In the genomic region with DNA sequence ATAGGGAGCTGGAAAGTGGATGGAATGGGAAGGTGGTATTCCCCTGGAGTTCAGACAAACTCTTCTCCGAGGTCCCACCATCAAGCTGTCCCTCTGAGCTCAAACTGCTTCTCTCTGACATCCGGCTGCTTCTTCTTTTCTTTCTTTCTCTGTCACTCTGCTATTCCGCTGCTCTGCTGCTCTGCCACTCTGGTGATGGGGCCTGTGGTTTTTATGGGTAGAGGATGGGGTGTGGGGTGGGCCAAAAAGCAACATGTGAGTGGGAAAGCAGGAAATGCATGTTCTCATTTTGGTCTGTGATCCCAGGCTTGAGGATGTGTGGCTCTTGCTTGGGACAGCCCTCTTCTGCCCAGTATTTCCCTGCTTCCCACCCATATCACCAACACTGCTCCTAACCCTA, we compare ENCODE assay signal across 15 cellular contexts. TPM values are rescaled to one million over a fixed set of nuclear protein-coding genes. Genes with fewer than 3 reads are reported as not detected.
A peak's percentile ranks its signal among the peaks of the same experiment; 100 is the strongest.
DNase-seq lines count a peak whose midpoint lies in the region; TF ChIP-seq lines count a peak whose summit lies in the region.
"Had no signal": no experiment of that assay in that cellular context is flagged by ENCODE, and none has a peak within 500 bp of the region (broad histone marks: within the 10 kb centered on the region; RNA-seq: fewer than 3 reads in every experiment).

No MANE protein-coding gene starts in this region.

- TF ChIP-seq CTCF in esophagus muscularis mucosa (IDR thresholded peaks at IDR 0.05) (no peak), dorsolateral prefrontal cortex (IDR thresholded peaks at IDR 0.05 in 54 of 56, conservative IDR thresholded peaks at IDR 0.05 in 2 of 56; ENCODE audit: low read depth in 1 of 56, partially characterized antibody in 56 of 56) (no peak), lower leg skin (IDR thresholded peaks at IDR 0.05) (no peak)

- H3K27ac ChIP-seq in esophagus muscularis mucosa (replicated peaks in 1 of 4) = no peak overlapping the region
- no peak overlapping the region for H3K27ac ChIP-seq in dorsolateral prefrontal cortex
- H3K27ac ChIP-seq: coronary artery, gastrocnemius medialis, pancreas, suprapubic skin had no signal

- 84% methylated on average over 3 of the region's 3 CpGs for WGBS in esophagus muscularis mucosa
- 75 to 85% methylated on average over 3 of the region's 3 CpGs for WGBS in lower leg skin, 2 donors

- H3K4me3 ChIP-seq in esophagus muscularis mucosa = no peak overlapping the region
- no peak overlapping the region for H3K4me3 ChIP-seq in dorsolateral prefrontal cortex
- H3K4me3 ChIP-seq in lower leg skin (ENCODE audit: low read depth, poor library complexity, severe bottlenecking) = no peak overlapping the region
- H3K4me3 ChIP-seq: coronary artery, gastrocnemius medialis, pancreas, suprapubic skin had no signal

- H3K27ac Mint-ChIP-seq in immature natural killer cell = peak overlapping the region; percentile 71 to 95 (median 86)
- H3K27ac Mint-ChIP-seq: H9 had no signal

- peaks cover 0 to 21% (median 5%) of the 10 kb centered on the region in 4 donors for H3K4me1 ChIP-seq in esophagus muscularis mucosa
- H3K4me1 ChIP-seq: gastrocnemius medialis, pancreas, suprapubic skin had no signal

- intact Hi-C loops in esophagus muscularis mucosa (cut with DNase I) (no loop called here), dorsolateral prefrontal cortex (cut with DNase I) (loop anchor here in 1 of 2 donors (10.0 kb wide), 1 partner anchor 367 kb away; no protein-coding TSS in a partner anchor), lower leg skin (cut with DNase I; ENCODE audit: low total_unique reads) (no loop called here)

- TF ChIP-seq POLR2A in esophagus muscularis mucosa (IDR thresholded peaks at IDR 0.05; ENCODE audit: low read depth) (no peak), lower leg skin (IDR thresholded peaks at IDR 0.05) (no peak)

- H3K36me3 Mint-ChIP-seq in immature natural killer cell = peaks cover 0 to 18% (median 8%) of the 10 kb centered on the region in 3 donors

- H3K27me3 ChIP-seq in esophagus muscularis mucosa = no peaks in the 10 kb centered on the region
- peaks cover 0 to 6% (median 0%) of the 10 kb centered on the region in 45 donors for H3K27me3 ChIP-seq in dorsolateral prefrontal cortex
- H3K27me3 ChIP-seq: gastrocnemius medialis, pancreas, suprapubic skin had no signal

- H3K9me3 ChIP-seq in esophagus muscularis mucosa = peaks cover 0 to 14% (median under 1%) of the 10 kb centered on the region in 4 donors
- H3K9me3 ChIP-seq: gastrocnemius medialis, pancreas had no signal

- H3K36me3 ChIP-seq in esophagus muscularis mucosa = no peaks in the 10 kb centered on the region
- H3K36me3 ChIP-seq: gastrocnemius medialis, pancreas, suprapubic skin had no signal

- H3K9me3 Mint-ChIP-seq in immature natural killer cell = peaks cover 0 to 6% (median 0%) of the 10 kb centered on the region in 6 donors

- in situ Hi-C loops in KBM-7 (cut with MboI; ENCODE audit: low pct_unique_long_range_greater_than_20kb, low sequenced_read_pairs) = no loop called here
- in situ Hi-C loops in ACHN (cut with HindIII; ENCODE audit: low pct_ligation_motif_present, low pct_unique_long_range_greater_than_20kb, low sequenced_read_pairs) = loop anchor here (10.0 kb wide), 1 partner anchor 67 kb away; no protein-coding TSS in a partner anchor

- peak; percentile 13 for DNase-seq in CD1c-positive myeloid dendritic cell (ENCODE audit: extremely low spot score)
- peak; percentile 67 for DNase-seq in KBM-7
- peak; percentile 65 for DNase-seq in activated CD8-positive, alpha-beta memory T cell treated with anti-CD3 and anti-CD28 coated beads, Interleukin-2, amount 50 U/mL, for 48 hours
- DNase-seq in immature natural killer cell = peak; percentile 39 to 63 (median 51)
- DNase-seq in esophagus muscularis mucosa (ENCODE audit: extremely low spot score) = no peak
- no peak for DNase-seq in dorsolateral prefrontal cortex
- no peak for DNase-seq in lower leg skin (ENCODE audit: low spot score in 2 of 2)
- no peak for DNase-seq in ACHN
- DNase-seq: gastrocnemius medialis, H9, NCI-H1092, pancreas, SW 1271 had no signal

- no peak for TF ChIP-seq EP300 in esophagus muscularis mucosa (IDR thresholded peaks at IDR 0.05)

- H3K27me3 Mint-ChIP-seq in immature natural killer cell (ENCODE audit: low read depth in 3 of 3) = peaks cover 0 to 12% (median 1%) of the 10 kb centered on the region in 3 donors

- H3K4me1 Mint-ChIP-seq in immature natural killer cell = peaks cover 62 to 88% of the 10 kb centered on the region in 2 donors

- H3K4me3 Mint-ChIP-seq in immature natural killer cell = peak overlapping the region; percentile 67 to 82 (median 72)
- H3K4me3 Mint-ChIP-seq: H9 had no signal

RNA-seq across cellular contexts. Expression of a gene that starts 30.7 kb away (rescaled TPM):
- 1 to 10 TPM in 2 of 3 donors, not detected in 1; 1.2 to 3.5 TPM for polyA plus RNA-seq in immature natural killer cell
- total RNA-seq in esophagus muscularis mucosa = under 1 TPM in 1 of 4 donors, not detected in 3; 0.83 TPM
- total RNA-seq in dorsolateral prefrontal cortex = 1 to 10 TPM in 17 of 120 experiments, under 1 TPM in 6, not detected in 97; 0.47 to 1.8 (median 1.3) TPM
- not detected for total RNA-seq in lower leg skin
- total RNA-seq: gastrocnemius medialis, H9, suprapubic skin had no signal
- polyA plus RNA-seq: pancreas had no signal

RNA-seq across cellular contexts. Expression of a gene that starts 32.7 kb away (rescaled TPM):
- polyA plus RNA-seq in immature natural killer cell = 10 to 100 TPM; 37.7 to 57.3 (median 38.7) TPM
- total RNA-seq in esophagus muscularis mucosa (1 to 10 TPM; 3.4 to 7.5 (median 3.8) TPM), dorsolateral prefrontal cortex (10 to 100 TPM in 7 of 120 experiments, 1 to 10 TPM in 113; 1.8 to 17.0 (median 6.0) TPM), lower leg skin (1 to 10 TPM; 1.6 to 7.8 (median 2.5) TPM)

RNA-seq across cellular contexts. Expression of a gene that starts 58.5 kb away (rescaled TPM):
- 100 to 1,000 TPM; 142 to 434 (median 240) TPM for polyA plus RNA-seq in immature natural killer cell
- total RNA-seq in esophagus muscularis mucosa (1 to 10 TPM in 3 of 4 donors, under 1 TPM in 1; 0.65 to 3.3 (median 2.7) TPM), dorsolateral prefrontal cortex (1 to 10 TPM in 45 of 120 experiments, under 1 TPM in 44, not detected in 31; 0.29 to 7.2 (median 1.0) TPM), lower leg skin (1 to 10 TPM in 3 of 4 donors, under 1 TPM in 1; 0.61 to 4.0 (median 1.9) TPM)
- total RNA-seq: H9 had no signal

Comparison
In these comparisons a context has a peak if more than half of its experiments do, and no peak if none do; other contexts are left out.
1. DNase-seq: peak in CD1c-positive myeloid dendritic cell (single experiment), KBM-7 (single experiment), activated CD8-positive, alpha-beta memory T cell treated with anti-CD3 and anti-CD28 coated beads, Interleukin-2, amount 50 U/mL, for 48 hours (single experiment) and immature natural killer cell (3 of 3); none in esophagus muscularis mucosa (single experiment), dorsolateral prefrontal cortex (0 of 10), lower leg skin (0 of 2) and ACHN (single experiment).